In the genomic region with DNA sequence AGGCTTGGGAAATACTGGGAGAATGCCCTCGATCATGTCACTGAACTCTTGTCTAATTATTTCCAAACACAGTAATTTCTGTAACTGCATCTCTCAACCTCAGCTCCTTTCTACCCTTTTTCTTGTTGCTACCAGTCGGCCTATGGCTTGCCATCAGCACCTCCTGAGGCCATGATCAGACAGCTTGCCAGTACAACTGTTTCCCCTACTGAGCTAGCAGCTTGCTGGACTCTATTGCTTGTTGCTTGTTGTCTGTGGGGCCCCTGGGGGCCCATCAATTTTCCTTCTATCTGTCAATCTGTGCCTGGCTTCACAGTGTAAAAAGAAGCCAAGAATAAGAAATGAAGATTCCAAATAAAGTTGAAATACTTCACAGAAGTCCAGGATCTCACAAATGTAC, we compare ENCODE assay signal across 11 cellular contexts.
"Had no signal": no experiment of that assay in that cellular context is flagged by ENCODE, and none has a peak within 500 bp of the region (broad histone marks: within the 10 kb centered on the region; RNA-seq: fewer than 3 reads in every experiment).

No MANE protein-coding gene starts in this region.

- DNase-seq: GM23248, GOT3, H7, H9, HCEC 1CT, HFFc6 had no signal

- H3K9me3 ChIP-seq: HAP-1 had no signal

- FAIRE-seq: H1, H54 had no signal

- H3K4me3 ChIP-seq: GM23248, GM23338, HAP-1 had no signal

- H3K36me3 ChIP-seq: HAP-1 had no signal

- H2AFZ ChIP-seq: GM23248, GM23338 had no signal

- H3K4me2 ChIP-seq: GM23338 had no signal

- H3K9ac ChIP-seq: GM23248 had no signal

- ATAC-seq: GM23338, HCT116 had no signal

- H3K27ac ChIP-seq: GM23248 had no signal

- H3K4me1 ChIP-seq: HAP-1 had no signal
